ENCODE assay signal across 24 cellular contexts in the genomic region with DNA sequence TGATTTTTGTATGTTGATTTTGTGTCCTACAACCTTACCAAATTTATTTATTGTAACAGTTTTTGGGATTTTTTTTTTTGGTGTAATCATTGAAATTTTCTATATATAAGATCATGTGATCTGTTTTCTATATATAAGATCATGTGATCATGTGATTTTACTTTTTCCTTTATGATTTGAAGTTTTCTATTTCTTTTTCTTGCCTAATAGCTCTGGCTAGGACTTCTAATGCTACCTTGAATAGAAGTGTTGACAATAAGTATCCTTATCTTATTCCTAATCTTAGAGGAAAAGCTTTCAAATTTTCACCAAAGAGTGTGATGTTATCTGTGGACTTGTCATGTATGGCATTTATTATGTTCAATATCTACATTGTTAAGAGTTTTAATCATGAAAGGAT.
DNase-seq lines count a peak whose midpoint lies in the region; ATAC-seq, FAIRE-seq and TF ChIP-seq lines count a peak whose summit lies in the region.
"Had no signal": no experiment of that assay in that cellular context is flagged by ENCODE, and none has a peak within 500 bp of the region (broad histone marks: within the 10 kb centered on the region; RNA-seq: fewer than 3 reads in every experiment).

No MANE protein-coding gene starts in this region.

- H3K36me3 Mint-ChIP-seq in GM23338 (ENCODE audit: low read depth), result no peaks in the 10 kb centered on the region
- H3K36me3 Mint-ChIP-seq: CD14-positive monocyte; CD4-positive, CD25-positive, alpha-beta regulatory T cell had no signal

- no peak for FAIRE-seq in A549 (lab: Jason Lieb, UNC)
- no peak for FAIRE-seq in K562 (lab: Jason Lieb, UNC)
- FAIRE-seq: GM12891 had no signal

- POLR2A ChIA-PET in A549 (lab: Yijun Ruan, JAX) (no interaction called here), HEK293 (lab: Yijun Ruan, JAX) (interaction anchor here (0.5 kb wide), 1 partner anchor 141 kb away, joined by 3 read pairs; no protein-coding TSS in a partner anchor), K562 (lab: Yijun Ruan, JAX) (interaction anchor here (0.6 kb wide), 1 partner anchor 988 kb away, joined by 3 read pairs; no protein-coding TSS in a partner anchor)

- TF ChIP-seq RAD21 in A549 (conservative IDR thresholded peaks at IDR 0.05 in 1 of 2, IDR thresholded peaks at IDR 0.05 in 1 of 2) (no peak), K562 (CRISPR knock-in tag; conservative IDR thresholded peaks at IDR 0.05 in 1 of 2, IDR thresholded peaks at IDR 0.05 in 1 of 2) (no peak)

- no peaks in the 10 kb centered on the region for H4K20me1 ChIP-seq in K562 (replicated peaks; ENCODE audit: control insufficient read depth, insufficient read depth, low read length)
- no peaks in the 10 kb centered on the region for H4K20me1 ChIP-seq in GM23338 (replicated peaks; ENCODE audit: insufficient read depth)
- H4K20me1 ChIP-seq: BLaER1 had no signal

- no peaks in the 10 kb centered on the region for H3K9me1 ChIP-seq in K562 (ENCODE audit: control insufficient read depth, insufficient read depth, low read length)

- in situ Hi-C loops in K562 (cut with MboI), result no loop called here

- TF ChIP-seq EP300 in A549 (IDR thresholded peaks at IDR 0.05) (no peak), K562 (IDR thresholded peaks at IDR 0.05; ENCODE audit: low read length) (no peak)

- H3K27ac Mint-ChIP-seq in GM23338, result no peak overlapping the region
- H3K27ac Mint-ChIP-seq: CD14-positive monocyte; CD4-positive, alpha-beta memory T cell; CD4-positive, CD25-positive, alpha-beta regulatory T cell; CD8-positive, alpha-beta memory T cell had no signal

- CTCF ChIA-PET in A549 (lab: Yijun Ruan, JAX), result no interaction called here
- CTCF ChIA-PET in HEK293 (lab: Yijun Ruan, JAX), result interaction anchor here (0.5 to 5.2 kb wide), 5 partner anchors 8 to 395 kb away, joined by 3 to 33 read pairs (median 4); no protein-coding TSS in a partner anchor
- CTCF ChIA-PET in K562 (lab: Yijun Ruan, JAX; ENCODE audit: low intra/inter-chr PET ratio), result no interaction called here

- H3K36me3 ChIP-seq in HEK293 (ENCODE audit: control insufficient read depth in 2 of 2, insufficient read depth in 1 of 2, low read length in 2 of 2) (no peaks in the 10 kb centered on the region), K562 (ENCODE audit: control insufficient read depth, insufficient read depth, low read length) (no peaks in the 10 kb centered on the region), GM23338 (ENCODE audit: insufficient read depth) (0 out of 2 replicates have a peak, but pooled peaks cover 3% of the 10 kb centered on the region)
- H3K36me3 ChIP-seq: BE2C, BLaER1 had no signal

- H3K79me2 ChIP-seq in K562 (ENCODE audit: control insufficient read depth, insufficient read depth, low read length) (no peaks in the 10 kb centered on the region), GM23338 (replicated peaks; ENCODE audit: insufficient read depth) (no peaks in the 10 kb centered on the region)

- intact Hi-C loops in K562 (cut with micrococcal nuclease), result no loop called here

- H3K27ac ChIP-seq in A549, result no peak overlapping the region
- H3K27ac ChIP-seq in HEK293 (ENCODE audit: extremely low read depth, low read depth, low read length), result no peak overlapping the region
- no peak overlapping the region for H3K27ac ChIP-seq in K562 (ENCODE audit: extremely low read depth, low read depth, low read length)
- no peak overlapping the region for H3K27ac ChIP-seq in GM23338 (ENCODE audit: low read depth)
- H3K27ac ChIP-seq: 22Rv1, BLaER1 had no signal

- H2AFZ ChIP-seq in K562 (ENCODE audit: low read depth, low read length) (no peak overlapping the region), GM23338 (no peak overlapping the region)

- DNase-seq in A549 (ENCODE audit: low read depth in 1 of 2, low spot score in 1 of 2) (no peak), K562 (ENCODE audit: extremely low read depth in 1 of 4, low spot score in 3 of 4) (no peak), NCI-H2029 (lab: John Stamatoyannopoulos, UW) (no peak), GM23338 (ENCODE audit: low spot score) (no peak)
- DNase-seq: ACHN; BE2C; C1 segment of cervical spinal cord; CD4-positive, alpha-beta memory T cell; CD4-positive, CD25-positive, alpha-beta regulatory T cell; CD8-positive, alpha-beta memory T cell; COR-L47; DMS 273 treated with DMSO at 0.1 percent for 48 hours; DMS153; DMS53; DMS79; DND-41; EL; GDM1 had no signal

- H3K9me2 ChIP-seq in GM23338 (ENCODE audit: insufficient read depth), result no peaks in the 10 kb centered on the region

- H3K9ac ChIP-seq in K562 (ENCODE audit: insufficient read depth in 1 of 2, low read depth in 2 of 2, low read length in 2 of 2), result no peak overlapping the region
- H3K9ac ChIP-seq: BLaER1 had no signal

- no peaks in the 10 kb centered on the region for H3K4me1 Mint-ChIP-seq in GM23338

- TF ChIP-seq CTCF in A549 (IDR thresholded peaks at IDR 0.05) (no peak), HEK293 (tag by site-specific recombination; IDR thresholded peaks at IDR 0.05) (no peak), K562 (IDR thresholded peaks at IDR 0.05 in 2 of 3, conservative IDR thresholded peaks at IDR 0.05 in 1 of 3; ENCODE audit: insufficient read depth in 2 of 3, low read depth in 1 of 3, low read length in 3 of 3) (no peak), GM23338 (conservative IDR thresholded peaks at IDR 0.05; ENCODE audit: low read depth in 2 of 2) (no peak)

- H3K4me3 ChIP-seq in A549, result no peak overlapping the region
- H3K4me3 ChIP-seq in HEK293 (ENCODE audit: low read depth, low read length), result no peak overlapping the region
- no peak overlapping the region for H3K4me3 ChIP-seq in K562
- no peak overlapping the region for H3K4me3 ChIP-seq in GM23338
- H3K4me3 ChIP-seq: BLaER1 had no signal

- no peak overlapping the region for H3K4me3 Mint-ChIP-seq in GM23338
- H3K4me3 Mint-ChIP-seq: CD14-positive monocyte; CD4-positive, alpha-beta memory T cell; CD4-positive, CD25-positive, alpha-beta regulatory T cell; CD8-positive, alpha-beta memory T cell had no signal

- H3K27me3 ChIP-seq in K562 (ENCODE audit: control insufficient read depth in 2 of 2, insufficient read depth in 2 of 2, low read length in 2 of 2) (no peaks in the 10 kb centered on the region), GM23338 (ENCODE audit: insufficient read depth) (no peaks in the 10 kb centered on the region)
- H3K27me3 ChIP-seq: BE2C, BLaER1 had no signal

- peaks cover 3% of the 10 kb centered on the region for H3K27me3 Mint-ChIP-seq in GM23338 (ENCODE audit: insufficient read depth, low read depth, poor library complexity)
- H3K27me3 Mint-ChIP-seq: CD4-positive, alpha-beta memory T cell; CD4-positive, CD25-positive, alpha-beta regulatory T cell had no signal

- peaks cover 7% of the 10 kb centered on the region for H3K9me3 Mint-ChIP-seq in GM23338

- TF ChIP-seq POLR2A in A549 (IDR thresholded peaks at IDR 0.05; ENCODE audit: low read length) (no peak), K562 (conservative IDR thresholded peaks at IDR 0.05) (no peak)

- H3K4me2 ChIP-seq in A549 (no peak overlapping the region), K562 (ENCODE audit: insufficient read depth, low read length) (no peak overlapping the region), GM23338 (no peak overlapping the region)
- H3K4me2 ChIP-seq: BLaER1 had no signal

- H3K4me1 ChIP-seq in A549 (no peaks in the 10 kb centered on the region), HEK293 (ENCODE audit: control insufficient read depth, insufficient read depth, low read length) (no peaks in the 10 kb centered on the region), K562 (replicated peaks in 1 of 2; ENCODE audit: control insufficient read depth in 2 of 2, insufficient read depth in 2 of 2, low read length in 2 of 2) (no peaks in the 10 kb centered on the region; a peak in 2 of 5 replicates), GM23338 (ENCODE audit: insufficient read depth) (no peaks in the 10 kb centered on the region)
- H3K4me1 ChIP-seq: BE2C had no signal

- ATAC-seq in A549, result no peak
- no peak for ATAC-seq in K562
- no peak for ATAC-seq in GM23338
- ATAC-seq in HG02678 (IDR thresholded peaks at IDR 0.05; ENCODE audit: unreplicated experiment), result no peak

- no TSS peak for BruUV-seq in K562 (replicated peaks; lab: Mats Ljungman, UMichigan)

- H3F3A ChIP-seq in GM23338 (replicated peaks; ENCODE audit: low read depth), result no peaks in the 10 kb centered on the region

- H3K9me3 ChIP-seq in A549, result no peaks in the 10 kb centered on the region; the same call in 2 of the 3 replicates
- no peaks in the 10 kb centered on the region; the same call in 1 of the 2 replicates for H3K9me3 ChIP-seq in HEK293 (ENCODE audit: control insufficient read depth, insufficient read depth, low read depth, low read length)
- no peaks in the 10 kb centered on the region; the same call in 1 of the 2 replicates for H3K9me3 ChIP-seq in K562 (replicated peaks; ENCODE audit: control insufficient read depth, insufficient read depth, low read depth, low read length)
- H3K9me3 ChIP-seq: BE2C had no signal

TF ChIP-seq in A549, 52 proteins besides CTCF, POLR2A, EP300 and RAD21 (continues in another document):
- no peak for TF ChIP-seq CHD2 (IDR thresholded peaks at IDR 0.05; ENCODE audit: low read length, partially characterized antibody)

TF ChIP-seq in HEK293, 187 proteins besides CTCF, POLR2A, EP300 and RAD21 (continues in another document):
- TF ChIP-seq SETDB1 (IDR thresholded peaks at IDR 0.05; ENCODE audit: insufficient read length, low read length), result peak; percentile 42

TF ChIP-seq in GM23338, 12 proteins besides CTCF, POLR2A, EP300 and RAD21:
- no peak for TF ChIP-seq STAT1 (IDR thresholded peaks at IDR 0.05; ENCODE audit: unreplicated experiment)
- no peak for TF ChIP-seq JUNB (IDR thresholded peaks at IDR 0.05; ENCODE audit: unreplicated experiment)
